8 cellular contexts compared by ENCODE assay signal in the genomic region with DNA sequence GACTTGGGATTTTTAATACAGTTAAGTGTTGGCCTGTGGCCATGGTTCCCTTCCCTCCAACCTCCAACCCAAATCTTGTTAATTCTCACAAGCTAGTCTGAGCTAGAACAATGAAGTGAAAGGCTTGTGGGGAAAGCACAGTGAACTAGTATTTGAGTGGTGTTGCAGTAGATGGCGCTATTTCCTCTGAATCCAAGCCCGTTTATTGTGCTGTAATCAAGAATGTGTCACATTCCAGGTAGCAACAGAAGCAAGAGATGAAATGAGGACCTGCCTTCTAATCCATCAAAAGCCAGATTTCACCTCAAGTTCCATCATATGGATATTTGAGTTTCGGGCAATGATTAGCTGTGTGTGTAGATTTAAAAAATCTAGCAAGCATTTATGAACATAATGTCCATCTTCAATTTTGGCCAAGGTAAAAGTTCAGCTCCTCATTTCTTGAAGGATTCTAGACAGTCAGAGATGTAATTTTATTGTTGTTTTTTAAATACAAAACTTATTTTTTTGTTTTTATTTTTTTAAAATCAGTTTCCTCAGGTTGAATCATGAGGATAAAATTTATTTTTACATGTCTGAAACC.
DNase-seq lines count a peak whose midpoint lies in the region; ATAC-seq and TF ChIP-seq lines count a peak whose summit lies in the region.

No MANE protein-coding gene starts in this region.

- no peaks in the 10 kb centered on the region for H3F3A ChIP-seq in SU-DHL-6 (ENCODE audit: insufficient read depth)

- DNase-seq in AG09309 (ENCODE audit: low read depth) (no peak), GM13977 (ENCODE audit: low spot score) (peak; percentile 9), NCI-H1436 (lab: John Stamatoyannopoulos, UW) (peak; percentile 76), heart right ventricle (peak in 1 of 2 donors; percentile 43), superior temporal gyrus (ENCODE audit: extremely low spot score) (peak; percentile 72), AG20443 (ENCODE audit: low spot score) (no peak), hepatic stellate cell (ENCODE audit: low spot score) (no peak)

- TF ChIP-seq CTCF in AG09309 (IDR thresholded peaks at IDR 0.05; ENCODE audit: control insufficient read depth, insufficient read depth, low read depth, low read length, missing control alignments) (peak; percentile 58), GM13977 (IDR thresholded peaks at IDR 0.05; ENCODE audit: extremely low read depth, insufficient read depth, missing control alignments) (peak; percentile 51), SU-DHL-6 (IDR thresholded peaks at IDR 0.05; ENCODE audit: insufficient read depth, low read length, poor library complexity, severe bottlenecking) (peak; percentile 62), heart right ventricle (IDR thresholded peaks at IDR 0.05) (peak in 8 of 9 donors; percentile 41 to 79 (median 70))

- 13 to 16% methylated on average over 3 of the region's 3 CpGs for WGBS in heart right ventricle, 2 donors

- H3K4me1 ChIP-seq in heart right ventricle, result peaks cover 0 to 7% (median 0%) of the 10 kb centered on the region in 9 donors

- H2AFZ ChIP-seq in SU-DHL-6 (ENCODE audit: low read depth, low read length, severe bottlenecking), result no peak overlapping the region

- H3K4me3 ChIP-seq in AG09309 (ENCODE audit: control insufficient read depth, low read depth, low read length) (no peak overlapping the region), SU-DHL-6 (ENCODE audit: insufficient read depth, low read length, poor library complexity, severe bottlenecking) (no peak overlapping the region), heart right ventricle (no peak overlapping the region)

- peak in 7 of 8 donors; percentile 50 to 73 (median 53) for ATAC-seq in heart right ventricle

- H3K36me3 ChIP-seq in SU-DHL-6 (ENCODE audit: low read length) (no peaks in the 10 kb centered on the region), heart right ventricle (no peaks in the 10 kb centered on the region)

- no peak overlapping the region for H3K4me2 ChIP-seq in SU-DHL-6 (ENCODE audit: low read depth, low read length, poor library complexity, severe bottlenecking)

- no peak overlapping the region for H3K27ac ChIP-seq in SU-DHL-6 (ENCODE audit: low read depth, low read length)
- H3K27ac ChIP-seq in heart right ventricle, result no peak overlapping the region

- H3K27me3 ChIP-seq in SU-DHL-6 (ENCODE audit: low read length), result no peaks in the 10 kb centered on the region
- H3K27me3 ChIP-seq in heart right ventricle, result peaks cover 0 to 6% (median 0%) of the 10 kb centered on the region in 7 donors

- no peaks in the 10 kb centered on the region for H3K79me2 ChIP-seq in SU-DHL-6 (ENCODE audit: insufficient read depth, low read length)

- intact Hi-C loops in heart right ventricle (cut with DNase I), result loop anchor here in 4 of 10 donors (5.0 to 10.0 kb wide), 7 partner anchors 119 to 509 kb away; no protein-coding TSS in a partner anchor

- H3K9me3 ChIP-seq in SU-DHL-6 (ENCODE audit: insufficient read depth, low read length), result no peaks in the 10 kb centered on the region
- no peaks in the 10 kb centered on the region for H3K9me3 ChIP-seq in heart right ventricle

- H4K20me1 ChIP-seq in SU-DHL-6 (ENCODE audit: low read depth, low read length), result no peaks in the 10 kb centered on the region

- no peak overlapping the region for H3K9ac ChIP-seq in SU-DHL-6 (ENCODE audit: low read length)

- no peaks in the 10 kb centered on the region for H3K9me2 ChIP-seq in SU-DHL-6 (replicated peaks; ENCODE audit: insufficient read depth, low read length)

- in situ Hi-C loops in GM13977 (cut with MboI; ENCODE audit: low pct_unique_long_range_greater_than_20kb, low sequenced_read_pairs, unreplicated experiment), result no loop called here

Comparison
In these comparisons a context has a peak if more than half of its experiments do, and no peak if none do; other contexts are left out.
1. DNase-seq: peak in GM13977 (single experiment), NCI-H1436 (single experiment) and superior temporal gyrus (single experiment); none in AG09309 (single experiment), AG20443 (single experiment) and hepatic stellate cell (single experiment).
2. Peak in every context shown above with its lines, with median percentiles within 50 percentile points of each other: CTCF ChIP-seq.